ENCODE assay signal across 15 cellular contexts in genomic region chr18:76988015-76988826, GRCh38.
A peak's percentile ranks its signal among the peaks of the same experiment; 100 is the strongest.
DNase-seq lines count a peak whose midpoint lies in the region; ATAC-seq and TF ChIP-seq lines count a peak whose summit lies in the region.
"Had no signal": no experiment of that assay in that cellular context is flagged by ENCODE, and none has a peak within 500 bp of the region (broad histone marks: within the 10 kb centered on the region; RNA-seq: fewer than 3 reads in every experiment).

No MANE protein-coding gene starts in this region.

- intact Hi-C loops in esophagus muscularis mucosa (cut with DNase I) = no loop called here

- TF ChIP-seq EP300 in esophagus muscularis mucosa (IDR thresholded peaks at IDR 0.05) (no peak), tibial nerve (IDR thresholded peaks at IDR 0.05) (peak in 1 of 2 donors; percentile 57)

- TF ChIP-seq CTCF in esophagus muscularis mucosa (IDR thresholded peaks at IDR 0.05) = no peak
- no peak for TF ChIP-seq CTCF in tibial nerve (IDR thresholded peaks at IDR 0.05)

- TF ChIP-seq POLR2A in esophagus muscularis mucosa (IDR thresholded peaks at IDR 0.05; ENCODE audit: low read depth) (no peak), tibial nerve (IDR thresholded peaks at IDR 0.05) (peak in 1 of 2 donors; percentile 16)

- H3K27me3 Mint-ChIP-seq in memory B cell = peaks cover 3% of the 10 kb centered on the region
- H3K27me3 Mint-ChIP-seq: activated CD4-positive, alpha-beta T cell treated with anti-CD3 and anti-CD28 coated beads for 36 hours; activated T-cell treated with anti-CD3 and anti-CD28 coated beads, Interleukin-2, amount 50 U/mL, for 24 hours had no signal

- 65% methylated on average over 28 of the region's 28 CpGs for WGBS in esophagus muscularis mucosa
- WGBS in tibial nerve, 2 donors = 51% methylated on average over 28 of the region's 28 CpGs

- peak; percentile 35 for DNase-seq in activated CD8-positive, alpha-beta memory T cell treated with anti-CD3 and anti-CD28 coated beads for 24 hours
- DNase-seq in activated CD8-positive, alpha-beta memory T cell treated with anti-CD3 and anti-CD28 coated beads, Interleukin-2, amount 50 U/mL, for 4 hours = no peak
- DNase-seq in esophagus muscularis mucosa (ENCODE audit: extremely low spot score) (no peak), memory B cell (ENCODE audit: low spot score in 2 of 2) (no peak), tibial nerve (ENCODE audit: low spot score in 2 of 2) (no peak), epidermal melanocyte (ENCODE audit: insufficient read length, low spot score) (no peak), OCI-M1 (lab: John Stamatoyannopoulos, UW) (no peak), NCI-H1436 treated with DMSO at 0.1 percent for 48 hours (lab: John Stamatoyannopoulos, UW) (no peak)
- DNase-seq: activated CD4-positive, alpha-beta T cell treated with anti-CD3 and anti-CD28 coated beads for 36 hours; activated T-cell treated with anti-CD3 and anti-CD28 coated beads, Interleukin-2, amount 50 U/mL, for 24 hours; CD8-positive, alpha-beta T cell; retina; stimulated activated CD4-positive, alpha-beta T cell treated with anti-CD3 and anti-CD28 coated beads, Interleukin-4, amount 100 ng/mL, for 24 hours had no signal

- H3K27ac ChIP-seq in esophagus muscularis mucosa (replicated peaks in 1 of 4) = peak overlapping the region in 3 of 4 donors; percentile 19 to 51 (median 34)
- peak overlapping the region; percentile 31 to 82 (median 62) for H3K27ac ChIP-seq in tibial nerve
- H3K27ac ChIP-seq: 22Rv1 had no signal

- no peaks in the 10 kb centered on the region for H3K36me3 ChIP-seq in esophagus muscularis mucosa
- H3K36me3 ChIP-seq in tibial nerve = peaks cover 0 to 38% (median 0%) of the 10 kb centered on the region in 3 donors

- no peaks in the 10 kb centered on the region for H3K9me3 Mint-ChIP-seq in memory B cell
- H3K9me3 Mint-ChIP-seq: activated T-cell treated with anti-CD3 and anti-CD28 coated beads, Interleukin-2, amount 50 U/mL, for 24 hours; CD8-positive, alpha-beta T cell; stimulated activated effector memory CD8-positive, alpha-beta T cell treated with anti-CD3 and anti-CD28 coated beads, Interleukin-12 subunit alpha, Interleukin-12 subunit beta, amount 100 ng/mL, for 72 hours had no signal

- H3K36me3 Mint-ChIP-seq in memory B cell = peaks cover 2% of the 10 kb centered on the region
- H3K36me3 Mint-ChIP-seq: CD8-positive, alpha-beta T cell; stimulated activated effector memory CD8-positive, alpha-beta T cell treated with anti-CD3 and anti-CD28 coated beads, Interleukin-12 subunit alpha, Interleukin-12 subunit beta, amount 100 ng/mL, for 72 hours had no signal

- H3K9me3 ChIP-seq in esophagus muscularis mucosa (no peaks in the 10 kb centered on the region), tibial nerve (no peaks in the 10 kb centered on the region)

- H3K27me3 ChIP-seq in esophagus muscularis mucosa (no peaks in the 10 kb centered on the region), tibial nerve (no peaks in the 10 kb centered on the region)

- H3K4me1 Mint-ChIP-seq in memory B cell = peaks cover 21% of the 10 kb centered on the region
- H3K4me1 Mint-ChIP-seq: activated CD4-positive, alpha-beta T cell treated with anti-CD3 and anti-CD28 coated beads for 36 hours had no signal

- peak overlapping the region; percentile 79 for H3K27ac Mint-ChIP-seq in memory B cell
- H3K27ac Mint-ChIP-seq: activated CD4-positive, alpha-beta T cell treated with anti-CD3 and anti-CD28 coated beads for 36 hours; activated T-cell treated with anti-CD3 and anti-CD28 coated beads, Interleukin-2, amount 50 U/mL, for 24 hours; CD8-positive, alpha-beta T cell; stimulated activated effector memory CD8-positive, alpha-beta T cell treated with anti-CD3 and anti-CD28 coated beads, Interleukin-12 subunit alpha, Interleukin-12 subunit beta, amount 100 ng/mL, for 72 hours had no signal

- peaks cover 0 to 7% (median 5%) of the 10 kb centered on the region in 4 donors for H3K4me1 ChIP-seq in esophagus muscularis mucosa
- peaks cover 0 to 52% (median 7%) of the 10 kb centered on the region in 4 donors for H3K4me1 ChIP-seq in tibial nerve

- H3K4me3 ChIP-seq in esophagus muscularis mucosa (peak overlapping the region in 3 of 4 donors; percentile 7 to 27 (median 9)), tibial nerve (peak overlapping the region in 1 of 4 donors; percentile 18)

- H3K4me3 Mint-ChIP-seq in memory B cell = peak overlapping the region; percentile 69
- H3K4me3 Mint-ChIP-seq: activated CD4-positive, alpha-beta T cell treated with anti-CD3 and anti-CD28 coated beads for 36 hours; activated T-cell treated with anti-CD3 and anti-CD28 coated beads, Interleukin-2, amount 50 U/mL, for 24 hours; CD8-positive, alpha-beta T cell; stimulated activated effector memory CD8-positive, alpha-beta T cell treated with anti-CD3 and anti-CD28 coated beads, Interleukin-12 subunit alpha, Interleukin-12 subunit beta, amount 100 ng/mL, for 72 hours had no signal

- ATAC-seq in memory B cell (ENCODE audit: low read depth) = peak; percentile 15
- ATAC-seq: CD8-positive, alpha-beta T cell had no signal
